12 cellular contexts compared by ENCODE assay signal in genomic region chr6:35402136-35402855, GRCh38. TPM values are rescaled to one million over a fixed set of nuclear protein-coding genes. Genes with fewer than 3 reads are reported as not detected.
DNase-seq lines count a peak whose midpoint lies in the region; ATAC-seq and TF ChIP-seq lines count a peak whose summit lies in the region.
"Had no signal": no experiment of that assay in that cellular context is flagged by ENCODE, and none has a peak within 500 bp of the region (broad histone marks: within the 10 kb centered on the region; RNA-seq: fewer than 3 reads in every experiment).

No MANE protein-coding gene starts in this region.

- no peak overlapping the region for H3K4me3 ChIP-seq in left ventricle myocardium inferior
- H3K4me3 ChIP-seq: coronary artery had no signal

- H3K27ac ChIP-seq in CD4-positive, alpha-beta T cell (ENCODE audit: low read depth, low read length), result no peak overlapping the region
- H3K27ac ChIP-seq in VCaP (peak overlapping the region; percentile 36; the same call in 1 of the 2 replicates), left ventricle myocardium inferior (replicated peaks) (no peak overlapping the region)
- H3K27ac ChIP-seq: coronary artery had no signal

- no peak for DNase-seq in CD4-positive, alpha-beta T cell
- DNase-seq in mesothelial cell of epicardium (ENCODE audit: low spot score in 2 of 2, unreplicated experiment in 2 of 2), result no peak
- no peak for DNase-seq in left ventricle myocardium inferior
- DNase-seq: NCI-H1105 treated with DMSO at 0.1 percent for 48 hours, T1000 had no signal

- H3K9me3 ChIP-seq in CD4-positive, alpha-beta T cell (ENCODE audit: control insufficient read depth, low read length), result no peaks in the 10 kb centered on the region
- no peaks in the 10 kb centered on the region for H3K9me3 ChIP-seq in left ventricle myocardium inferior (replicated peaks)

- CTCF ChIA-PET in CD4-positive, alpha-beta T cell (lab: Charles Lee), result no interaction called here

- no peaks in the 10 kb centered on the region for H3K9me3 Mint-ChIP-seq in CD4-positive, alpha-beta T cell
- H3K9me3 Mint-ChIP-seq in mesothelial cell of epicardium, result no peaks in the 10 kb centered on the region
- H3K9me3 Mint-ChIP-seq: activated T-helper 1 cell treated with anti-CD3 and anti-CD28 coated beads, Interleukin-12 subunit alpha, Interleukin-12 subunit beta, Interleukin-2, Interleukin-4 antibody, amounts not matched to agents 30 ng/mL and 10 ng/mL and 1 ng/mL, durations not matched to agents 14 hours and 24 hours and 36 hours had no signal

- peaks cover 28% of the 10 kb centered on the region for H3K4me1 ChIP-seq in left ventricle myocardium inferior

- no peak for ATAC-seq in CD4-positive, alpha-beta T cell (ENCODE audit: poor library complexity)
- ATAC-seq in GM21367 (IDR thresholded peaks at IDR 0.05; ENCODE audit: unreplicated experiment) (peak; percentile 47), GM18858 (IDR thresholded peaks at IDR 0.05; ENCODE audit: unreplicated experiment) (no peak), GM19023 (IDR thresholded peaks at IDR 0.05; ENCODE audit: unreplicated experiment) (no peak)
- ATAC-seq in activated CD4-positive, CD25-positive, alpha-beta regulatory T cell treated with anti-CD3 and anti-CD28 coated beads, Interleukin-2, amount 50 U/mL, for 24 hours, result no peak

- POLR2A ChIA-PET in CD4-positive, alpha-beta T cell (lab: Charles Lee), result no interaction called here

- peaks cover 11% of the 10 kb centered on the region for H3K4me1 Mint-ChIP-seq in CD4-positive, alpha-beta T cell (ENCODE audit: low read depth)
- H3K4me1 Mint-ChIP-seq in mesothelial cell of epicardium, result peaks cover 8% of the 10 kb centered on the region

- intact Hi-C loops in CD4-positive, alpha-beta T cell (cut with DNase I, micrococcal nuclease), result no loop called here
- intact Hi-C loops in left ventricle myocardium inferior (cut with micrococcal nuclease), result no loop called here

- H3K36me3 ChIP-seq in left ventricle myocardium inferior, result no peaks in the 10 kb centered on the region

- peaks cover 17% of the 10 kb centered on the region for H3K36me3 Mint-ChIP-seq in CD4-positive, alpha-beta T cell (ENCODE audit: low read depth)
- H3K36me3 Mint-ChIP-seq in mesothelial cell of epicardium, result no peaks in the 10 kb centered on the region

- no peaks in the 10 kb centered on the region for H3K27me3 ChIP-seq in CD4-positive, alpha-beta T cell (ENCODE audit: control insufficient read depth, insufficient read depth, low read length)
- no peaks in the 10 kb centered on the region for H3K27me3 ChIP-seq in left ventricle myocardium inferior (ENCODE audit: low read depth)

- H3K27ac Mint-ChIP-seq in CD4-positive, alpha-beta T cell, result peak overlapping the region; percentile 69
- peak overlapping the region; percentile 31 for H3K27ac Mint-ChIP-seq in mesothelial cell of epicardium
- H3K27ac Mint-ChIP-seq: activated T-helper 1 cell treated with anti-CD3 and anti-CD28 coated beads, Interleukin-12 subunit alpha, Interleukin-12 subunit beta, Interleukin-2, Interleukin-4 antibody, amounts not matched to agents 30 ng/mL and 10 ng/mL and 1 ng/mL, durations not matched to agents 14 hours and 24 hours and 36 hours had no signal

- H3K27me3 Mint-ChIP-seq in CD4-positive, alpha-beta T cell, result no peaks in the 10 kb centered on the region
- no peaks in the 10 kb centered on the region for H3K27me3 Mint-ChIP-seq in mesothelial cell of epicardium (ENCODE audit: low read depth)

- H3K4me3 Mint-ChIP-seq in CD4-positive, alpha-beta T cell, result no peak overlapping the region
- H3K4me3 Mint-ChIP-seq in mesothelial cell of epicardium, result no peak overlapping the region
- H3K4me3 Mint-ChIP-seq: activated T-helper 1 cell treated with anti-CD3 and anti-CD28 coated beads, Interleukin-12 subunit alpha, Interleukin-12 subunit beta, Interleukin-2, Interleukin-4 antibody, amounts not matched to agents 30 ng/mL and 10 ng/mL and 1 ng/mL, durations not matched to agents 14 hours and 24 hours and 36 hours had no signal

- TF ChIP-seq CTCF in CD4-positive, alpha-beta T cell (IDR thresholded peaks at IDR 0.05), result no peak
- TF ChIP-seq CTCF in VCaP (conservative IDR thresholded peaks at IDR 0.05) (no peak), mesothelial cell of epicardium (IDR thresholded peaks at IDR 0.05; ENCODE audit: unreplicated experiment) (no peak), left ventricle myocardium inferior (IDR thresholded peaks at IDR 0.05; ENCODE audit: borderline replicate concordance) (no peak)

RNA-seq across cellular contexts. Expression of gene FANCE, which starts 49.8 kb away (rescaled TPM):
- 1 to 10 TPM; 1.6 to 1.7 TPM for total RNA-seq in CD4-positive, alpha-beta T cell
- total RNA-seq in mesothelial cell of epicardium (7.0 to 8.5 TPM (median 8.0 TPM) in 3 replicates), left ventricle myocardium inferior (3.7 TPM)

RNA-seq across cellular contexts. Expression of gene PPARD, which starts 59.9 kb away (rescaled TPM):
- 10 to 100 TPM; 34.1 to 37.0 TPM for total RNA-seq in CD4-positive, alpha-beta T cell
- total RNA-seq in mesothelial cell of epicardium (19.5 to 21.7 TPM (median 20.8 TPM) in 3 replicates), left ventricle myocardium inferior (14.9 TPM)
